ENCODE assay signal across 18 cellular contexts in the genomic region with DNA sequence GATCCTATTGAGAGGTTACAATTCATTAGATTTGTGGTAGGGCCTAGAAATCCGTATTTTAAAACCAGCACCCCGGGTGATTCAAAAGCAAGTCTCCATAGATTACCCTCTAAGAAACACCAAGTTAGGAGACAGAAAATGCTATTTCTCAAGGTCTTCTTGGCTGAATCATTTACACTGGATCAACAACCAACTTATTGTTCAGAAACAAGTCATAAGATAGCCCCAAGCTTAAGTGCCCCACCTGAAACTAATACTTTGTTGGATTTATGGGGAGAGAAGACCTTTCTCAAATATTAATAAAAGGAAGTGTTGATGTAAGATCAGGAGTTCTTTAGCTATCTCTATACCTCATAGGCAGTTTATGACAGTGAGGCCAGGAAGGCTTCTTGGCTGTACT.
"Had no signal": no experiment of that assay in that cellular context is flagged by ENCODE, and none has a peak within 500 bp of the region (broad histone marks: within the 10 kb centered on the region; RNA-seq: fewer than 3 reads in every experiment).

No MANE protein-coding gene starts in this region.

- H3K4me3 ChIP-seq: colonic mucosa, heart left ventricle, left ventricle myocardium inferior, lower lobe of right lung, psoas muscle, right atrium auricular region, stomach, thoracic aorta, transverse colon had no signal

- H3K79me2 ChIP-seq: parathyroid adenoma had no signal

- H3K27ac ChIP-seq: colonic mucosa, heart left ventricle, left ventricle myocardium inferior, lower lobe of right lung, parathyroid adenoma, psoas muscle, right atrium auricular region, stomach, thoracic aorta, transverse colon had no signal

- H3K9me3 ChIP-seq: colonic mucosa, heart left ventricle, left ventricle myocardium inferior, lower lobe of right lung, psoas muscle, right atrium auricular region, stomach, thoracic aorta, transverse colon had no signal

- H2AFZ ChIP-seq: parathyroid adenoma had no signal

- H3K36me3 ChIP-seq: colonic mucosa, heart left ventricle, left ventricle myocardium inferior, lower lobe of right lung, right atrium auricular region, stomach, thoracic aorta, transverse colon had no signal

- H3K27me3 ChIP-seq: colonic mucosa, heart left ventricle, right atrium auricular region, stomach, transverse colon had no signal

- H3K4me1 ChIP-seq: parathyroid adenoma, psoas muscle had no signal

- DNase-seq: colonic mucosa; dermis blood vessel endothelial cell; effector CD4-positive, alpha-beta T cell; heart left ventricle; left cardiac atrium; left ventricle myocardium inferior; lower lobe of right lung; psoas muscle; small intestine; stimulated activated CD4-positive, alpha-beta T cell treated with anti-CD3 and anti-CD28 coated beads, Interleukin-12 subunit alpha, Interleukin-12 subunit beta, amount 100 ng/mL, for 4 hours; stimulated activated naive CD4-positive, alpha-beta T cell; stomach; substantia nigra; transverse colon had no signal

- H3K9ac ChIP-seq: parathyroid adenoma had no signal

- ATAC-seq: heart left ventricle; left cardiac atrium; lower lobe of right lung; natural killer cell treated with Interleukin-12 subunit alpha and Interleukin-12 subunit beta and Interleukin-15 and Interleukin-18, amount 100 ng/mL, for 72 hours; psoas muscle had no signal
